Comparison of ENCODE assay signal across 1 cellular context in the genomic region with DNA sequence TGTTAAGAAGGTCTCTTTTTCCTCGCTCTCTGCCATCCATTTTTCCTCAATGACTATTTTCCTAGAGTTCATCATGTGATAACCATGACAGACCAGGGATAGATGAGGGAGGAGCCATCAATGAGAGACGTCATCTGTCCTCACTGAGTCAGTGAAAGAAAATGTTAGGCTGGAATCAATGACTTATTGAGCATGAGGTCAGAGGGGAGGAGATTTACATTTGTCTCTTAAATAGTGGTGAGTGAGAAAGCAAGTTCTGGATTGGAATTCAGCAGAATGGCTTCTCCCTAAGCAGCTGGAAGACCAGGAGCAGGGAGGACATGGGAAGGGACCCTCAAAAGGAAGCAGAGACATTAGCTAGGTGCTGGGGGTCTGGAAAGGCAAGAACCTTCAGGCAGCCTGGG.
TF ChIP-seq lines count a peak whose summit lies in the region.

No MANE protein-coding gene starts in this region.

TF ChIP-seq in HepG2, 621 proteins besides CTCF, POLR2A, EP300 and RAD21 (continued from another document):
- TF ChIP-seq ARID3A (IDR thresholded peaks at IDR 0.05; ENCODE audit: low read depth, low read length), result peak; percentile 61; the same call in 1 of the 2 replicates
- no peak for TF ChIP-seq TARDBP (CRISPR knock-in tag; IDR thresholded peaks at IDR 0.05)
- 0 out of 2 replicates have a peak, but pooled peaks have one; percentile 36 for TF ChIP-seq ERF (CRISPR knock-in tag; IDR thresholded peaks at IDR 0.05)
- TF ChIP-seq MNT (IDR thresholded peaks at IDR 0.05), result 0 out of 2 replicates have a peak, but pooled peaks have one; percentile 4
- TF ChIP-seq ZNF33A (CRISPR knock-in tag; IDR thresholded peaks at IDR 0.05; ENCODE audit: borderline replicate concordance), result no peak
- no peak for TF ChIP-seq SOX6 (IDR thresholded peaks at IDR 0.05)
- 0 out of 2 replicates have a peak, but pooled peaks have one; percentile 14 for TF ChIP-seq SOX6 (CRISPR knock-in tag; IDR thresholded peaks at IDR 0.05)
- TF ChIP-seq, protein P1, sequence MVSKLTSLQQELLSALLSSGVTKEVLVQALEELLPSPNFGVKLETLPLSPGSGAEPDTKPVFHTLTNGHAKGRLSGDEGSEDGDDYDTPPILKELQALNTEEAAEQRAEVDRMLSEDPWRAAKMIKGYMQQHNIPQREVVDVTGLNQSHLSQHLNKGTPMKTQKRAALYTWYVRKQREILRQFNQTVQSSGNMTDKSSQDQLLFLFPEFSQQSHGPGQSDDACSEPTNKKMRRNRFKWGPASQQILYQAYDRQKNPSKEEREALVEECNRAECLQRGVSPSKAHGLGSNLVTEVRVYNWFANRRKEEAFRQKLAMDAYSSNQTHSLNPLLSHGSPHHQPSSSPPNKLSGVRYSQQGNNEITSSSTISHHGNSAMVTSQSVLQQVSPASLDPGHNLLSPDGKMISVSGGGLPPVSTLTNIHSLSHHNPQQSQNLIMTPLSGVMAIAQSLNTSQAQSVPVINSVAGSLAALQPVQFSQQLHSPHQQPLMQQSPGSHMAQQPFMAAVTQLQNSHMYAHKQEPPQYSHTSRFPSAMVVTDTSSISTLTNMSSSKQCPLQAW (CRISPR knock-in tag; IDR thresholded peaks at IDR 0.05), result no peak
- peak; percentile 24; the same call in 1 of the 2 replicates for TF ChIP-seq GATAD2A (CRISPR knock-in tag; IDR thresholded peaks at IDR 0.05)
- TF ChIP-seq TEAD3 (CRISPR knock-in tag; optimal IDR thresholded peaks at IDR 0.05; ENCODE audit: borderline replicate concordance), result peak; percentile 26
- no peak for TF ChIP-seq ZNF781 (CRISPR knock-in tag; IDR thresholded peaks at IDR 0.05; ENCODE audit: borderline replicate concordance, not compliant biosample characterization)
- TF ChIP-seq BCL6 (CRISPR knock-in tag; IDR thresholded peaks at IDR 0.05), result peak; percentile 84
- TF ChIP-seq DR1 (CRISPR knock-in tag; IDR thresholded peaks at IDR 0.05), result no peak
- no peak for TF ChIP-seq WIZ (CRISPR knock-in tag; IDR thresholded peaks at IDR 0.05)
- no peak for TF ChIP-seq ZNF280D (CRISPR knock-in tag; IDR thresholded peaks at IDR 0.05)
- TF ChIP-seq FOSL2 (CRISPR knock-in tag; IDR thresholded peaks at IDR 0.05), result peak; percentile 81
- peak; percentile 7; the same call in 1 of the 2 replicates for TF ChIP-seq ATF7 (IDR thresholded peaks at IDR 0.05)
- TF ChIP-seq ATF7 (CRISPR knock-in tag; IDR thresholded peaks at IDR 0.05), result no peak
- TF ChIP-seq ZBTB21 (CRISPR knock-in tag; IDR thresholded peaks at IDR 0.05), result peak; percentile 87; the same call in 1 of the 2 replicates
- TF ChIP-seq TBX2 (CRISPR knock-in tag; IDR thresholded peaks at IDR 0.05; ENCODE audit: borderline replicate concordance), result 0 out of 2 replicates have a peak, but pooled peaks have one; percentile 30
- TF ChIP-seq ZNF569 (CRISPR knock-in tag; IDR thresholded peaks at IDR 0.05; ENCODE audit: borderline replicate concordance), result no peak
- peak; percentile 35 for TF ChIP-seq SAP130 (CRISPR knock-in tag; IDR thresholded peaks at IDR 0.05; ENCODE audit: low read depth)
- TF ChIP-seq HOXA3 (CRISPR knock-in tag; IDR thresholded peaks at IDR 0.05), result 0 out of 2 replicates have a peak, but pooled peaks have one; percentile 11
